ENCODE assay signal across 10 cellular contexts in the genomic region with DNA sequence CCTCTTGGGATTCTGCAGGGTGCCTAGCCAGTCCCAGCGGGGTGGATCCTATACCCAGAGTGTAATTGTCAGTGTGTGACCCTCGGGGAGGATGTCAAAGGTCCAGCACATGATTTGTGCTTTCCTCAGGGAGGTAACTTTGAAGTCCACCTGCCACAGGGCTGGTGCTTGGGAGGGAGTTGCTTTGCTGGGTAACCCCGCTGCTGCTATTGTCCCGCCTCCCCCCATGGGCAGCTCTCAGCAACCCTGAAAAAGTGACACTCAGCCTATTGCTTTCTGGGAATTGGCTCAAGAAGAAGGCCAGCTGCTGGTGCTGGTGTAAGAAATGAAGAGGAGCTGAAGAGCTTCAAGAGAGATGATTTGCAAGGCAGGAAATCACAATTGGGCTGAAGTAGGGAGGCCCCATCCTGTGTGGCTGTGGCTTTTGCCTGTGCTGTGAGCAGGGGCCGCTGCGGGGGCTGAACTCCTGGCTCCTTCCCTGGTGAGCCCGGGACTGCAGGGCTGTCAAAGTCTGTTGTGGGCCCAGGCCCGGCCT. TPM values are rescaled to one million over a fixed set of nuclear protein-coding genes. Genes with fewer than 3 reads are reported as not detected.
DNase-seq lines count a peak whose midpoint lies in the region; ATAC-seq lines count a peak whose summit lies in the region.
"Had no signal": no experiment of that assay in that cellular context is flagged by ENCODE, and none has a peak within 500 bp of the region (broad histone marks: within the 10 kb centered on the region; RNA-seq: fewer than 3 reads in every experiment).

No MANE protein-coding gene starts in this region.

- peaks cover 3% of the 10 kb centered on the region for H3K9me3 ChIP-seq in T-helper 17 cell (ENCODE audit: control insufficient read depth, low read length, poor library complexity, severe bottlenecking)
- H3K9me3 ChIP-seq: pancreas had no signal

- H3K4me3 Mint-ChIP-seq in T-helper 17 cell = peak overlapping the region; percentile 82
- H3K4me3 Mint-ChIP-seq in central memory CD8-positive, alpha-beta T cell = peak overlapping the region; percentile 63
- peak overlapping the region; percentile 7 for H3K4me3 Mint-ChIP-seq in stimulated activated naive CD8-positive, alpha-beta T cell treated with anti-CD3 and anti-CD28 coated beads, Interleukin-15, Interleukin-2, amounts not matched to agents 100 ng/mL and 50 ng/mL, for 24 hours

- peaks cover 19% of the 10 kb centered on the region for H3K4me1 Mint-ChIP-seq in T-helper 17 cell
- H3K4me1 Mint-ChIP-seq in central memory CD8-positive, alpha-beta T cell = peaks cover 25% of the 10 kb centered on the region
- peaks cover 16% of the 10 kb centered on the region for H3K4me1 Mint-ChIP-seq in stimulated activated naive CD8-positive, alpha-beta T cell treated with anti-CD3 and anti-CD28 coated beads, Interleukin-15, Interleukin-2, amounts not matched to agents 100 ng/mL and 50 ng/mL, for 24 hours (ENCODE audit: low read depth)

- H3K27ac Mint-ChIP-seq in T-helper 17 cell = peak overlapping the region; percentile 94
- H3K27ac Mint-ChIP-seq in central memory CD8-positive, alpha-beta T cell (ENCODE audit: low read depth) = peak overlapping the region; percentile 78
- H3K27ac Mint-ChIP-seq in stimulated activated naive CD8-positive, alpha-beta T cell treated with anti-CD3 and anti-CD28 coated beads, Interleukin-15, Interleukin-2, amounts not matched to agents 100 ng/mL and 50 ng/mL, for 24 hours = peak overlapping the region; percentile 86

- H3K9me3 Mint-ChIP-seq in central memory CD8-positive, alpha-beta T cell = peaks cover 8% of the 10 kb centered on the region
- peaks cover 10% of the 10 kb centered on the region for H3K9me3 Mint-ChIP-seq in stimulated activated naive CD8-positive, alpha-beta T cell treated with anti-CD3 and anti-CD28 coated beads, Interleukin-15, Interleukin-2, amounts not matched to agents 100 ng/mL and 50 ng/mL, for 24 hours

- DNase-seq in T-helper 17 cell (peak in 1 of 3 donors; percentile 21), NCI-H146 treated with DMSO at 0.1 percent for 48 hours (lab: John Stamatoyannopoulos, UW; ENCODE audit: unreplicated experiment) (no peak), NCI-H187 (lab: John Stamatoyannopoulos, UW) (no peak)
- peak in 1 of 2 donors; percentile 25 for DNase-seq in central memory CD8-positive, alpha-beta T cell (ENCODE audit: low spot score in 2 of 2)
- DNase-seq: H7, pancreas had no signal

- no peaks in the 10 kb centered on the region for H3K36me3 Mint-ChIP-seq in T-helper 17 cell (ENCODE audit: low read depth)
- H3K36me3 Mint-ChIP-seq in central memory CD8-positive, alpha-beta T cell (ENCODE audit: insufficient read depth) = no peaks in the 10 kb centered on the region
- H3K36me3 Mint-ChIP-seq in stimulated activated naive CD8-positive, alpha-beta T cell treated with anti-CD3 and anti-CD28 coated beads, Interleukin-15, Interleukin-2, amounts not matched to agents 100 ng/mL and 50 ng/mL, for 24 hours (ENCODE audit: low read depth) = peaks cover 16% of the 10 kb centered on the region

- H3K27me3 Mint-ChIP-seq in T-helper 17 cell = no peaks in the 10 kb centered on the region
- H3K27me3 Mint-ChIP-seq in central memory CD8-positive, alpha-beta T cell = no peaks in the 10 kb centered on the region
- no peaks in the 10 kb centered on the region for H3K27me3 Mint-ChIP-seq in stimulated activated naive CD8-positive, alpha-beta T cell treated with anti-CD3 and anti-CD28 coated beads, Interleukin-15, Interleukin-2, amounts not matched to agents 100 ng/mL and 50 ng/mL, for 24 hours

- ATAC-seq in GM21529 (IDR thresholded peaks at IDR 0.05; ENCODE audit: unreplicated experiment) (peak; percentile 62), T-helper 17 cell (peak; percentile 85), GM21737 (IDR thresholded peaks at IDR 0.05; ENCODE audit: unreplicated experiment) (no peak), GM21717 (IDR thresholded peaks at IDR 0.05; ENCODE audit: unreplicated experiment) (no peak)
- peak; percentile 92 for ATAC-seq in central memory CD8-positive, alpha-beta T cell (replicated peaks; ENCODE audit: extremely low read depth, poor library complexity, severe bottlenecking)

RNA-seq across cellular contexts. Expression of a gene that starts 36.4 kb away (rescaled TPM):
- 1 to 10 TPM; 5.8 to 9.9 TPM for total RNA-seq in T-helper 17 cell

Comparison
In these comparisons a context has a peak if more than half of its experiments do, and no peak if none do; other contexts are left out.
1. ATAC-seq: peak in GM21529 (single experiment), T-helper 17 cell (single experiment) and central memory CD8-positive, alpha-beta T cell (single experiment); none in GM21737 (single experiment) and GM21717 (single experiment).
2. H3K4me3 Mint-ChIP-seq: peak in every context shown above with its lines; median percentile 82 in T-helper 17 cell; 63 in central memory CD8-positive, alpha-beta T cell; 7 in stimulated activated naive CD8-positive, alpha-beta T cell treated with anti-CD3 and anti-CD28 coated beads, Interleukin-15, Interleukin-2, amounts not matched to agents 100 ng/mL and 50 ng/mL, for 24 hours.
3. Peak in every context shown above with its lines, with median percentiles within 50 percentile points of each other: H3K27ac Mint-ChIP-seq.